16 cellular contexts compared by ENCODE assay signal in genomic region chr13:36883829-36884228, GRCh38.
"Had no signal": no experiment of that assay in that cellular context is flagged by ENCODE, and none has a peak within 500 bp of the region (broad histone marks: within the 10 kb centered on the region; RNA-seq: fewer than 3 reads in every experiment).

No MANE protein-coding gene starts in this region.

- H3K36me3 ChIP-seq: ovary, WERI-Rb-1 had no signal

- ATAC-seq: activated CD4-positive, alpha-beta T cell treated with anti-CD3 and anti-CD28 coated beads for 36 hours; activated naive CD4-positive, alpha-beta T cell treated with anti-CD3 and anti-CD28 coated beads, Interleukin-2, amount 50 U/mL, for 72 hours; natural killer cell treated with Interleukin-12 subunit alpha and Interleukin-12 subunit beta and Interleukin-15 and Interleukin-18, amount 100 ng/mL, for 72 hours; stimulated activated naive CD8-positive, alpha-beta T cell treated with anti-CD3 and anti-CD28 coated beads, Interleukin-15, Interleukin-2, amounts not matched to agents 100 U/mL and 50 U/mL, for 24 hours had no signal

- H3K4me3 ChIP-seq: ovary had no signal

- H3K27me3 ChIP-seq: ovary had no signal

- H3K27ac ChIP-seq: ovary, WERI-Rb-1 had no signal

- DNase-seq: activated CD4-positive, alpha-beta memory T cell treated with anti-CD3 and anti-CD28 coated beads, Interleukin-2, amount 10 ng/mL, durations not matched to agents 7 days and 5 days; activated CD4-positive, alpha-beta T cell treated with anti-CD3 and anti-CD28 coated beads for 36 hours; activated gamma-delta T cell; activated T-cell treated with anti-CD3 and anti-CD28 coated beads, Interleukin-2, amount 50 U/mL, for 24 hours; central memory CD4-positive, alpha-beta T cell; cortex of kidney; effector CD4-positive, alpha-beta T cell; foreskin fibroblast; kidney glomerular epithelial cell; ovary; stimulated activated naive CD8-positive, alpha-beta T cell treated with anti-CD3 and anti-CD28 coated beads, Interleukin-15, Interleukin-2, amounts not matched to agents 100 U/mL and 50 U/mL, for 24 hours; trophoblast cell had no signal

- FAIRE-seq: endothelial cell of umbilical vein had no signal
